In genomic region chr22:23093090-23093788, GRCh38 we compare ENCODE assay signal across 1 cellular context.
TF ChIP-seq lines count a peak whose summit lies in the region.

No MANE protein-coding gene starts in this region.

TF ChIP-seq in K562, 482 proteins besides CTCF, POLR2A, EP300 and RAD21:
- TF ChIP-seq ZBTB49 (CRISPR knock-in tag; IDR thresholded peaks at IDR 0.05; ENCODE audit: borderline replicate concordance) (no peak), ZEB2 (IDR thresholded peaks at IDR 0.05) (no peak), RBM25 (IDR thresholded peaks at IDR 0.05; ENCODE audit: low read depth, low read length, severe bottlenecking) (no peak), STAT6 (CRISPR knock-in tag; IDR thresholded peaks at IDR 0.05) (peak; percentile 32; the same call in 1 of the 2 replicates), MCM5 (IDR thresholded peaks at IDR 0.05; ENCODE audit: low read depth) (0 out of 2 replicates have a peak, but pooled peaks have one; percentile 41), ZNF707 (CRISPR knock-in tag; conservative IDR thresholded peaks at IDR 0.05) (no peak), ZBED1 (IDR thresholded peaks at IDR 0.05) (no peak), FOXO4 (CRISPR knock-in tag; IDR thresholded peaks at IDR 0.05) (no peak), MEIS2 (IDR thresholded peaks at IDR 0.05; ENCODE audit: partially characterized antibody) (no peak), NUFIP1 (IDR thresholded peaks at IDR 0.05; ENCODE audit: partially characterized antibody) (no peak), CGGBP1 (CRISPR knock-in tag; IDR thresholded peaks at IDR 0.05) (0 out of 2 replicates have a peak, but pooled peaks have one; percentile 43), ZNF740 (CRISPR knock-in tag; IDR thresholded peaks at IDR 0.05) (no peak), ZNF740 (tag; IDR thresholded peaks at IDR 0.05) (no peak), UBTF (IDR thresholded peaks at IDR 0.05; ENCODE audit: borderline replicate concordance in 1 of 2, low read depth in 2 of 2, low read length in 2 of 2) (peak in 1 of 2 experiments; percentile 41; a peak in 1 of 4 replicates), SIN3A (IDR thresholded peaks at IDR 0.05; ENCODE audit: borderline replicate concordance in 2 of 2, control insufficient read depth in 1 of 2, low read depth in 2 of 2, low read length in 2 of 2) (0 out of 4 replicates have a peak, but pooled peaks of 1 of the 2 experiments have one; percentile 17), TAF7 (tag; IDR thresholded peaks at IDR 0.05) (0 out of 2 replicates have a peak, but pooled peaks have one; percentile 28)
